In the genomic region with DNA sequence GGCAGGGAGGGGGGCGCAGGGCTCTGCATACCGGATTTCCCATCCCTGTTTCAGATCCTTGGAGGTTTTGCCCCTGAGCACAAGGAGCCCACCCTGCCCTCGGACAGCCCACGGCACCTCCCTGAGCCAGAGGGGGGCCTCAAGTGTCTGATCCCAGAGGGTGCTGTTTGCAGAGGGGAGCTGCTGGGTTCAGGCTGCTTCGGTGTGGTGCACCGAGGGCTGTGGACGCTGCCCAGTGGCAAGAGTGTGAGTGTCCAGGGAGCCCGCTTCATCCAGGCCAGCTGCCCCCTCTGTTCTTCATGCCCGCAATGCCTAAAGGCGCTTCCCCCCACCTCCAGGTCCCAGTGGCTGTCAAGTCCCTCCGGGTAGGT, we compare ENCODE assay signal across 10 cellular contexts. TPM values are rescaled to one million over a fixed set of nuclear protein-coding genes. Genes with fewer than 3 reads are reported as not detected.
DNase-seq lines count a peak whose midpoint lies in the region; ATAC-seq, FAIRE-seq and TF ChIP-seq lines count a peak whose summit lies in the region.
"Had no signal": no experiment of that assay in that cellular context is flagged by ENCODE, and none has a peak within 500 bp of the region (broad histone marks: within the 10 kb centered on the region; RNA-seq: fewer than 3 reads in every experiment).

No MANE protein-coding gene starts in this region.

- ATAC-seq in DND-41 (ENCODE audit: insufficient read depth, low read depth) (no peak), sciatic nerve (peak; percentile 5), HG03108 (IDR thresholded peaks at IDR 0.05; ENCODE audit: unreplicated experiment) (no peak)
- no peak for ATAC-seq in effector memory CD8-positive, alpha-beta T cell (replicated peaks)

- no peak overlapping the region for H3K27ac ChIP-seq in DND-41 (ENCODE audit: low read length)
- no peak overlapping the region for H3K27ac ChIP-seq in uterus

- DNase-seq in DND-41 (no peak), sciatic nerve (ENCODE audit: low spot score) (no peak), GM12892 (ENCODE audit: insufficient read length) (no peak), uterus (no peak)
- DNase-seq in effector memory CD8-positive, alpha-beta T cell: no peak
- DNase-seq: NCI-H446 had no signal

- FAIRE-seq in GM12892 (lab: Jason Lieb, UNC): no peak

- H3K27ac Mint-ChIP-seq in IgD-negative memory B cell: peak overlapping the region in 1 of 3 donors; percentile 16
- no peak overlapping the region for H3K27ac Mint-ChIP-seq in effector memory CD8-positive, alpha-beta T cell

- H3K4me1 ChIP-seq in DND-41 (ENCODE audit: insufficient read depth, low read length) (peaks cover 14% of the 10 kb centered on the region), uterus (peaks cover 0 to 11% of the 10 kb centered on the region in 2 donors)

- no peak overlapping the region; the same call in 1 of the 2 replicates for H3K9ac ChIP-seq in DND-41 (ENCODE audit: low read depth, low read length)

- intact Hi-C loops in sciatic nerve (cut with DNase I) (no loop called here), uterus (cut with DNase I; ENCODE audit: low total_unique reads) (no loop called here)

- peaks cover 25% of the 10 kb centered on the region for H3K27me3 ChIP-seq in DND-41 (ENCODE audit: insufficient read depth, low read length, poor library complexity)
- no peaks in the 10 kb centered on the region for H3K27me3 ChIP-seq in uterus

- H3K36me3 ChIP-seq in DND-41 (ENCODE audit: insufficient read depth, low read length): no peaks in the 10 kb centered on the region
- no peaks in the 10 kb centered on the region for H3K36me3 ChIP-seq in uterus

- H2AFZ ChIP-seq in DND-41 (ENCODE audit: low read depth, low read length): no peak overlapping the region

- H4K20me1 ChIP-seq in DND-41 (ENCODE audit: insufficient read depth, low read length): no peaks in the 10 kb centered on the region

- TF ChIP-seq POLR2A in GM12892 (IDR thresholded peaks at IDR 0.05; ENCODE audit: low read depth, low read length) (no peak), uterus (IDR thresholded peaks at IDR 0.05) (no peak)

- no peaks in the 10 kb centered on the region for H3K79me2 ChIP-seq in DND-41 (ENCODE audit: insufficient read depth, low read length)

- H3K4me3 ChIP-seq in DND-41 (ENCODE audit: low read depth in 1 of 2, low read length in 2 of 2): peak overlapping the region in 1 of 2 experiments; percentile 48; a peak in 1 of 4 replicates
- peak overlapping the region in 1 of 2 donors; percentile 32 for H3K4me3 ChIP-seq in uterus

- peaks cover 1% of the 10 kb centered on the region for H3K36me3 Mint-ChIP-seq in IgD-negative memory B cell
- peaks cover 13% of the 10 kb centered on the region for H3K36me3 Mint-ChIP-seq in effector memory CD8-positive, alpha-beta T cell (ENCODE audit: insufficient read depth)

- peaks cover 5 to 9% (median 8%) of the 10 kb centered on the region in 3 donors for H3K4me1 Mint-ChIP-seq in IgD-negative memory B cell
- peaks cover 5 to 9% of the 10 kb centered on the region in 2 donors for H3K4me1 Mint-ChIP-seq in effector memory CD8-positive, alpha-beta T cell (ENCODE audit: low read depth in 2 of 2)

- peak overlapping the region; percentile 70 for H3K4me2 ChIP-seq in DND-41 (ENCODE audit: insufficient read depth, low read length)

- no peaks in the 10 kb centered on the region for H3K9me3 ChIP-seq in DND-41 (ENCODE audit: insufficient read depth, low read length, severe bottlenecking)
- H3K9me3 ChIP-seq in uterus: no peaks in the 10 kb centered on the region

- TF ChIP-seq CTCF in DND-41 (IDR thresholded peaks at IDR 0.05; ENCODE audit: borderline replicate concordance, extremely low read depth, low read length, poor library complexity, severe bottlenecking) (no peak), uterus (IDR thresholded peaks at IDR 0.05) (no peak)

- peaks cover 32% of the 10 kb centered on the region for H3K27me3 Mint-ChIP-seq in IgD-negative memory B cell
- H3K27me3 Mint-ChIP-seq in effector memory CD8-positive, alpha-beta T cell: peaks cover 25 to 43% of the 10 kb centered on the region in 2 donors

- H3K9me3 Mint-ChIP-seq in IgD-negative memory B cell: peaks cover 0 to 5% (median 3%) of the 10 kb centered on the region in 3 donors
- no peaks in the 10 kb centered on the region for H3K9me3 Mint-ChIP-seq in effector memory CD8-positive, alpha-beta T cell

- peak overlapping the region in 3 of 4 donors; percentile 86 to 94 (median 90) for H3K4me3 Mint-ChIP-seq in IgD-negative memory B cell
- H3K4me3 Mint-ChIP-seq in effector memory CD8-positive, alpha-beta T cell: peak overlapping the region; percentile 65 to 71

RNA-seq across cellular contexts. Expression of a gene that starts 2.5 kb away (rescaled TPM):
- polyA plus RNA-seq in IgD-negative memory B cell: 4.4 TPM
- total RNA-seq in sciatic nerve (6.1 TPM), uterus (1 to 10 TPM in 3 of 4 donors, under 1 TPM in 1; 0.26 to 9.2 (median 1.8) TPM)
- polyA plus RNA-seq in GM12892 (2012; ENCODE audit: missing spikeins): 1.4 TPM

RNA-seq across cellular contexts. Expression of a gene that starts 11.0 kb away (rescaled TPM):
- 113 TPM for polyA plus RNA-seq in IgD-negative memory B cell
- total RNA-seq in sciatic nerve (37.1 TPM), uterus (10 to 100 TPM in 3 of 4 donors, under 1 TPM in 1; 0.77 to 42.6 (median 17.6) TPM)
- polyA plus RNA-seq in GM12892 (2012; ENCODE audit: missing spikeins): 16.5 TPM

RNA-seq across cellular contexts. Expression of a gene that starts 20.5 kb away (rescaled TPM):
- 84.7 TPM for polyA plus RNA-seq in IgD-negative memory B cell
- 75.0 TPM for total RNA-seq in sciatic nerve
- polyA plus RNA-seq in GM12892 (2012; ENCODE audit: missing spikeins): 192 TPM
- total RNA-seq in uterus: 100 to 1,000 TPM in 3 of 4 donors, 10 to 100 TPM in 1; 26.0 to 131 (median 115) TPM

RNA-seq across cellular contexts. Expression of a gene that starts 24.3 kb away (rescaled TPM):
- polyA plus RNA-seq in IgD-negative memory B cell: not detected
- total RNA-seq in sciatic nerve (44.8 TPM), uterus (10 to 100 TPM; 14.2 to 81.9 (median 19.7) TPM)
- polyA plus RNA-seq in GM12892 (2012; ENCODE audit: missing spikeins): 0.21 TPM

RNA-seq across cellular contexts. Expression of a gene that starts 28.4 kb away (rescaled TPM):
- not detected for polyA plus RNA-seq in IgD-negative memory B cell
- not detected for total RNA-seq in sciatic nerve
- polyA plus RNA-seq in GM12892 (2012; ENCODE audit: missing spikeins): not detected
- not detected for total RNA-seq in uterus
- total RNA-seq: Daoy, lower leg skin had no signal
